15 cellular contexts compared by ENCODE assay signal in genomic region chr18:30376515-30376914, GRCh38.
DNase-seq lines count a peak whose midpoint lies in the region; ATAC-seq and TF ChIP-seq lines count a peak whose summit lies in the region.
"Had no signal": no experiment of that assay in that cellular context is flagged by ENCODE, and none has a peak within 500 bp of the region (broad histone marks: within the 10 kb centered on the region; RNA-seq: fewer than 3 reads in every experiment).

No MANE protein-coding gene starts in this region.

- DNase-seq in Daoy (ENCODE audit: low read depth), result peak; percentile 6
- DNase-seq in HT-29 (ENCODE audit: low spot score), result peak; percentile 28
- peak; percentile 71 for DNase-seq in OCI-M1 (lab: John Stamatoyannopoulos, UW)
- peak; percentile 12 for DNase-seq in foreskin melanocyte
- no peak for DNase-seq in left ventricle myocardium inferior
- no peak for DNase-seq in osteoblast (ENCODE audit: insufficient read length, low spot score, missing footprints)
- DNase-seq: activated CD4-positive, alpha-beta memory T cell treated with anti-CD3 and anti-CD28 coated beads, Interleukin-2, amount 10 ng/mL, durations not matched to agents 7 days and 5 days; activated gamma-delta T cell; NCI-H2081 treated with DMSO at 0.1 percent for 48 hours; PC-9 had no signal

- no peaks in the 10 kb centered on the region for H4K20me1 ChIP-seq in osteoblast (ENCODE audit: insufficient read depth, low read length)

- H3K27me3 ChIP-seq in left ventricle myocardium inferior (ENCODE audit: low read depth) (no peaks in the 10 kb centered on the region), osteoblast (ENCODE audit: insufficient read depth, low read length) (no peaks in the 10 kb centered on the region)
- H3K27me3 ChIP-seq: neutrophil had no signal

- H3K4me1 ChIP-seq in left ventricle myocardium inferior (no peaks in the 10 kb centered on the region), osteoblast (ENCODE audit: insufficient read depth, low read length) (no peaks in the 10 kb centered on the region)

- no peak for TF ChIP-seq CTCF in left ventricle myocardium inferior (IDR thresholded peaks at IDR 0.05; ENCODE audit: borderline replicate concordance)
- no peak for TF ChIP-seq CTCF in osteoblast (IDR thresholded peaks at IDR 0.05; ENCODE audit: extremely low read depth, low read depth, low read length)

- intact Hi-C loops in left ventricle myocardium inferior (cut with micrococcal nuclease), result no loop called here

- H3K4me2 ChIP-seq in osteoblast (ENCODE audit: insufficient read depth, low read length), result no peak overlapping the region
- H3K4me2 ChIP-seq: PC-9 had no signal

- H3K79me2 ChIP-seq in osteoblast (ENCODE audit: insufficient read depth, low read length), result no peaks in the 10 kb centered on the region

- H3K9me3 ChIP-seq in left ventricle myocardium inferior (replicated peaks) (peaks cover 40% of the 10 kb centered on the region), osteoblast (ENCODE audit: low read depth, low read length) (no peaks in the 10 kb centered on the region)
- H3K9me3 ChIP-seq: neutrophil, thoracic aorta had no signal

- H3K4me3 ChIP-seq in left ventricle myocardium inferior, result no peak overlapping the region
- H3K4me3 ChIP-seq in osteoblast (ENCODE audit: insufficient read depth, low read length), result no peak overlapping the region
- H3K4me3 ChIP-seq: lung, PC-9, thoracic aorta had no signal

- ATAC-seq in GM21367 (IDR thresholded peaks at IDR 0.05; ENCODE audit: unreplicated experiment), result no peak
- no peak for ATAC-seq in HG02798 (IDR thresholded peaks at IDR 0.05; ENCODE audit: poor library complexity, unreplicated experiment)

- H3K36me3 ChIP-seq in left ventricle myocardium inferior (no peaks in the 10 kb centered on the region), osteoblast (ENCODE audit: insufficient read depth, low read length) (no peaks in the 10 kb centered on the region)
- H3K36me3 ChIP-seq: neutrophil, thoracic aorta had no signal

- H3K27ac ChIP-seq in left ventricle myocardium inferior (replicated peaks) (no peak overlapping the region), osteoblast (ENCODE audit: low read depth, low read length) (no peak overlapping the region)
- H3K27ac ChIP-seq: neutrophil, PC-9, thoracic aorta had no signal

- no peak overlapping the region for H2AFZ ChIP-seq in osteoblast (ENCODE audit: low read length)
- H2AFZ ChIP-seq: PC-9 had no signal

Comparison
In these comparisons a context has a peak if more than half of its experiments do, and no peak if none do; other contexts are left out.
1. DNase-seq: peak in Daoy (single experiment), HT-29 (single experiment), OCI-M1 (single experiment) and foreskin melanocyte (single experiment); none in left ventricle myocardium inferior (single experiment) and osteoblast (single experiment).